ENCODE assay signal across 32 cellular contexts in the genomic region with DNA sequence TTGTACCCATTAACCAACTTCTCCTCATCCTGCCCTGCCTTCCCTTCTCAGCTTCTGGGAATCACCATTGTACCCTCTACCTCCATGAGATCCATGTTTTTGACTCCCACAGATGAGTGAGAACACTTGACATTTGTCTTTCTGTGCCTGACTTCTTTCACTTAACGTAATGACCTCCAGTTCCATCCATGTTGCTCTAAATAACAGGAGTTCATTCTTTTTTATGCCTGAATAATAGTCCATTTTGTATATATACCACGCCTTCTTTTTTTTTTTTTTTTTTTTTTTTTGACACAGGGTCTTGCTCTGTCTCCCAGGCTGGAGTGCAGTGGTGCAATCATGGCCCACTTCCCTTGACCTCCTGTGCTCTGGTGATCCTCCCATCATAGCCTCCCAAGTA.
"Had no signal": no experiment of that assay in that cellular context is flagged by ENCODE, and none has a peak within 500 bp of the region (broad histone marks: within the 10 kb centered on the region; RNA-seq: fewer than 3 reads in every experiment).

No MANE protein-coding gene starts in this region.

- H3K9me3 Mint-ChIP-seq: activated CD4-positive, alpha-beta memory T cell treated with anti-CD3 and anti-CD28 coated beads for 36 hours; activated T-helper 17 cell treated with anti-CD3 and anti-CD28 coated beads, Interleukin-2, amount 50 U/mL, for 72 hours; effector memory CD8-positive, alpha-beta T cell; T-cell; T-helper 1 cell treated with Interleukin-12 subunit alpha and Interleukin-12 subunit beta and Interleukin-4 antibody, amounts not matched to agents 30 μg/mL and 1 μg/mL, for 36 hours; T-helper 2 cell treated with Interferon-gamma antibody and Interleukin-4, amounts not matched to agents 5 μg/mL and 100 μg/mL, for 36 hours had no signal

- H3K27ac Mint-ChIP-seq: activated B cell treated with CpG ODN at 0.5 μM for 24 hours; activated CD4-positive, alpha-beta memory T cell treated with anti-CD3 and anti-CD28 coated beads for 36 hours; activated CD8-positive, alpha-beta memory T cell treated with anti-CD3 and anti-CD28 coated beads, Interleukin-2, amount 10 ng/mL, durations not matched to agents 7 days and 5 days; activated CD8-positive, alpha-beta T cell treated with anti-CD3 and anti-CD28 coated beads, Interleukin-2, amount 10 ng/mL, durations not matched to agents 7 days and 5 days; activated T-helper 17 cell treated with anti-CD3 and anti-CD28 coated beads, Interleukin-2, amount 50 U/mL, for 72 hours; T-helper 1 cell treated with Interleukin-12 subunit alpha and Interleukin-12 subunit beta and Interleukin-4 antibody, amounts not matched to agents 30 μg/mL and 1 μg/mL, for 36 hours; T-helper 2 cell treated with Interferon-gamma antibody and Interleukin-4, amounts not matched to agents 5 μg/mL and 100 μg/mL, for 36 hours had no signal

- ATAC-seq: activated CD4-positive, CD25-positive, alpha-beta regulatory T cell treated with anti-CD3 and anti-CD28 coated beads, Interleukin-2, amount 50 U/mL, for 24 hours; activated CD8-positive, alpha-beta memory T cell treated with anti-CD3 and anti-CD28 coated beads, Interleukin-2, amount 10 ng/mL, durations not matched to agents 7 days and 5 days; activated CD8-positive, alpha-beta T cell treated with anti-CD3 and anti-CD28 coated beads, Interleukin-2, amount 10 ng/mL, durations not matched to agents 7 days and 5 days; activated T-helper 17 cell treated with anti-CD3 and anti-CD28 coated beads, Interleukin-2, amount 50 U/mL, for 72 hours; body of pancreas; effector memory CD8-positive, alpha-beta T cell; gastroesophageal sphincter; heart right ventricle; T-cell had no signal

- H3K4me3 Mint-ChIP-seq: activated B cell treated with CpG ODN at 0.5 μM for 24 hours; activated CD4-positive, alpha-beta memory T cell treated with anti-CD3 and anti-CD28 coated beads for 36 hours; activated CD8-positive, alpha-beta memory T cell treated with anti-CD3 and anti-CD28 coated beads, Interleukin-2, amount 10 ng/mL, durations not matched to agents 7 days and 5 days; activated CD8-positive, alpha-beta T cell treated with anti-CD3 and anti-CD28 coated beads, Interleukin-2, amount 10 ng/mL, durations not matched to agents 7 days and 5 days; activated T-helper 17 cell treated with anti-CD3 and anti-CD28 coated beads, Interleukin-2, amount 50 U/mL, for 72 hours; effector memory CD8-positive, alpha-beta T cell; T-cell; T-helper 1 cell treated with Interleukin-12 subunit alpha and Interleukin-12 subunit beta and Interleukin-4 antibody, amounts not matched to agents 30 μg/mL and 1 μg/mL, for 36 hours; T-helper 2 cell treated with Interferon-gamma antibody and Interleukin-4, amounts not matched to agents 5 μg/mL and 100 μg/mL, for 36 hours had no signal

- DNase-seq: activated B cell treated with CpG ODN at 0.5 μM for 24 hours; activated CD4-positive, alpha-beta memory T cell treated with anti-CD3 and anti-CD28 coated beads for 36 hours; activated CD4-positive, alpha-beta T cell treated with anti-CD3 and anti-CD28 coated beads for 48 hours; activated CD8-positive, alpha-beta memory T cell treated with anti-CD3 and anti-CD28 coated beads, Interleukin-2, amount 10 ng/mL, durations not matched to agents 7 days and 5 days; activated CD8-positive, alpha-beta memory T cell treated with anti-CD3 and anti-CD28 coated beads, Interleukin-2, amount 50 U/mL, for 4 hours; activated CD8-positive, alpha-beta T cell treated with anti-CD3 and anti-CD28 coated beads, Interleukin-2, amount 10 ng/mL, durations not matched to agents 7 days and 5 days; activated effector memory CD4-positive, alpha-beta T cell treated with Interleukin-2 at 50 U/mL for 16 hours; activated gamma-delta T cell treated with Interleukin-2 at 50 U/mL for 16 hours; activated naive CD4-positive, alpha-beta T cell treated with anti-CD3 and anti-CD28 coated beads, Interleukin-2, amount 50 U/mL, for 16 hours; activated naive CD4-positive, alpha-beta T cell treated with Interleukin-2 at 50 U/mL for 16 hours; activated T-cell treated with anti-CD3 and anti-CD28 coated beads, Interleukin-2, amount 50 U/mL, for 1 hour; adrenal gland; amygdala; aorta; body of pancreas; caudate nucleus; colonic mucosa; dermis blood vessel endothelial cell; effector CD4-positive, alpha-beta T cell; effector memory CD8-positive, alpha-beta T cell; erythroblast; foreskin melanocyte; heart right ventricle; T-cell; T1000; WERI-Rb-1 had no signal

- H3K9me3 ChIP-seq: adrenal gland, body of pancreas, colonic mucosa, esophagus muscularis mucosa, gastroesophageal sphincter, heart right ventricle had no signal

- H3K27me3 Mint-ChIP-seq: activated B cell treated with CpG ODN at 0.5 μM for 24 hours; activated CD4-positive, alpha-beta memory T cell treated with anti-CD3 and anti-CD28 coated beads for 36 hours; activated CD8-positive, alpha-beta memory T cell treated with anti-CD3 and anti-CD28 coated beads, Interleukin-2, amount 10 ng/mL, durations not matched to agents 7 days and 5 days; activated T-helper 17 cell treated with anti-CD3 and anti-CD28 coated beads, Interleukin-2, amount 50 U/mL, for 72 hours; effector memory CD8-positive, alpha-beta T cell; T-cell had no signal
